Comparison of ENCODE assay signal across 16 cellular contexts in genomic region chr3:149332781-149333517, GRCh38. TPM values are rescaled to one million over a fixed set of nuclear protein-coding genes. Genes with fewer than 3 reads are reported as not detected.
A peak's percentile ranks its signal among the peaks of the same experiment; 100 is the strongest.
DNase-seq lines count a peak whose midpoint lies in the region; ATAC-seq and TF ChIP-seq lines count a peak whose summit lies in the region.
"Had no signal": no experiment of that assay in that cellular context is flagged by ENCODE, and none has a peak within 500 bp of the region (broad histone marks: within the 10 kb centered on the region; RNA-seq: fewer than 3 reads in every experiment).

No MANE protein-coding gene starts in this region.

- H3K79me2 ChIP-seq in mammary epithelial cell (ENCODE audit: insufficient read depth, low read length) = no peaks in the 10 kb centered on the region

- no peak overlapping the region for H3K4me2 ChIP-seq in mammary epithelial cell (ENCODE audit: insufficient read depth, low read depth, low read length)

- no peaks in the 10 kb centered on the region for H3K9me3 Mint-ChIP-seq in MCF 10A (ENCODE audit: unreplicated experiment)
- H3K9me3 Mint-ChIP-seq: activated T-helper 1 cell treated with anti-CD3 and anti-CD28 coated beads, Interleukin-12 subunit alpha, Interleukin-12 subunit beta, Interleukin-2, Interleukin-4 antibody, amounts not matched to agents 30 ng/mL and 10 ng/mL and 1 ng/mL, durations not matched to agents 14 hours and 24 hours and 36 hours had no signal

- H3K4me3 Mint-ChIP-seq in MCF 10A (ENCODE audit: unreplicated experiment) = no peak overlapping the region
- no peak overlapping the region for H3K4me3 Mint-ChIP-seq in T-helper 17 cell
- H3K4me3 Mint-ChIP-seq: activated CD4-positive, alpha-beta T cell treated with anti-CD3 and anti-CD28 coated beads for 36 hours; activated T-helper 1 cell treated with anti-CD3 and anti-CD28 coated beads, Interleukin-12 subunit alpha, Interleukin-12 subunit beta, Interleukin-2, Interleukin-4 antibody, amounts not matched to agents 30 ng/mL and 10 ng/mL and 1 ng/mL, durations not matched to agents 14 hours and 24 hours and 36 hours had no signal

- no peaks in the 10 kb centered on the region for H3K4me1 ChIP-seq in breast epithelium
- peaks cover 6% of the 10 kb centered on the region for H3K4me1 ChIP-seq in mammary epithelial cell (ENCODE audit: insufficient read depth, low read length)
- H3K4me1 ChIP-seq in right lobe of liver = no peaks in the 10 kb centered on the region
- no peaks in the 10 kb centered on the region for H3K4me1 ChIP-seq in suprapubic skin
- H3K4me1 ChIP-seq: transverse colon had no signal

- no peak overlapping the region for H3K9ac ChIP-seq in mammary epithelial cell (ENCODE audit: insufficient read depth, low read length)

- WGBS in mammary epithelial cell (ENCODE audit: low coverage, missing lambda C conversion rate) = 98% methylated on average over 6 of the region's 6 CpGs
- WGBS in right lobe of liver (ENCODE audit: insufficient coverage, low coverage, low lambda C conversion rate, missing lambda C conversion rate) = 58% methylated on average over 6 of the region's 6 CpGs
- 73% methylated on average over 6 of the region's 6 CpGs for WGBS in suprapubic skin

- no peak for DNase-seq in breast epithelium (ENCODE audit: low spot score in 2 of 2)
- DNase-seq in MCF 10A (ENCODE audit: unreplicated experiment) = no peak
- no peak for DNase-seq in mammary epithelial cell
- DNase-seq in right lobe of liver = no peak
- no peak for DNase-seq in suprapubic skin (ENCODE audit: low spot score in 2 of 2)
- no peak for DNase-seq in T-helper 17 cell
- DNase-seq in NCI-H2081 treated with DMSO at 0.1 percent for 48 hours (lab: John Stamatoyannopoulos, UW) = no peak
- no peak for DNase-seq in NCI-H226
- DNase-seq: activated CD4-positive, alpha-beta T cell treated with anti-CD3 and anti-CD28 coated beads for 36 hours; aorta; GOT3; MG63; NCI-H2107; transverse colon had no signal

- POLR2A ChIA-PET in MCF 10A (lab: Yijun Ruan, JAX) = interaction anchor here (0.6 to 1.1 kb wide), 3 partner anchors 21 to 141 kb away, joined by 3 to 4 read pairs (median 4); no protein-coding TSS in a partner anchor

- H3K4me3 ChIP-seq in breast epithelium (peak overlapping the region in 2 of 3 donors; percentile 21 to 52), mammary epithelial cell (replicated peaks in 1 of 3; ENCODE audit: insufficient read depth in 1 of 3, low read depth in 2 of 3, low read length in 3 of 3) (no peak overlapping the region), right lobe of liver (peak overlapping the region in 2 of 3 donors; percentile 1 to 4), suprapubic skin (peak overlapping the region; percentile 10)
- H3K4me3 ChIP-seq: MG63, transverse colon had no signal

- no peaks in the 10 kb centered on the region for H3K9me3 ChIP-seq in breast epithelium
- no peaks in the 10 kb centered on the region for H3K9me3 ChIP-seq in mammary epithelial cell (replicated peaks; ENCODE audit: insufficient read depth, low read length)
- no peaks in the 10 kb centered on the region for H3K9me3 ChIP-seq in right lobe of liver
- H3K9me3 ChIP-seq in suprapubic skin = no peaks in the 10 kb centered on the region
- no peaks in the 10 kb centered on the region for H3K9me3 ChIP-seq in T-helper 17 cell (ENCODE audit: control insufficient read depth, low read length, poor library complexity, severe bottlenecking)
- H3K9me3 ChIP-seq: MG63, transverse colon had no signal

- no peak for TF ChIP-seq EP300 in suprapubic skin (IDR thresholded peaks at IDR 0.05)

- no peaks in the 10 kb centered on the region for H3K36me3 Mint-ChIP-seq in MCF 10A (ENCODE audit: insufficient read depth, unreplicated experiment)
- peaks cover 3% of the 10 kb centered on the region for H3K36me3 Mint-ChIP-seq in T-helper 17 cell (ENCODE audit: low read depth)

- TF ChIP-seq POLR2A in breast epithelium (IDR thresholded peaks at IDR 0.05) (no peak), right lobe of liver (IDR thresholded peaks at IDR 0.05) (no peak), suprapubic skin (IDR thresholded peaks at IDR 0.05) (no peak)

- TF ChIP-seq CTCF in breast epithelium (IDR thresholded peaks at IDR 0.05) (no peak), MCF 10A (IDR thresholded peaks at IDR 0.05; ENCODE audit: unreplicated experiment) (no peak), mammary epithelial cell (conservative IDR thresholded peaks at IDR 0.05 in 1 of 2, IDR thresholded peaks at IDR 0.05 in 1 of 2; ENCODE audit: extremely low read depth in 1 of 2, insufficient read depth in 1 of 2, low read depth in 1 of 2, low read length in 2 of 2) (no peak), right lobe of liver (IDR thresholded peaks at IDR 0.05) (no peak), suprapubic skin (IDR thresholded peaks at IDR 0.05) (no peak)

- in situ Hi-C loops in mammary epithelial cell (cut with MboI; ENCODE audit: low sequenced_read_pairs in 2 of 2) = no loop called here

- H3K4me1 Mint-ChIP-seq in MCF 10A (ENCODE audit: insufficient read depth, unreplicated experiment) (no peaks in the 10 kb centered on the region), T-helper 17 cell (no peaks in the 10 kb centered on the region)
- H3K4me1 Mint-ChIP-seq: activated CD4-positive, alpha-beta T cell treated with anti-CD3 and anti-CD28 coated beads for 36 hours had no signal

- H3K27ac ChIP-seq in breast epithelium = peak overlapping the region; percentile 56 to 68
- H3K27ac ChIP-seq in mammary epithelial cell (ENCODE audit: insufficient read depth, low read depth, low read length) = no peak overlapping the region
- H3K27ac ChIP-seq in right lobe of liver = peak overlapping the region; percentile 22 to 38 (median 30)
- no peak overlapping the region for H3K27ac ChIP-seq in suprapubic skin
- H3K27ac ChIP-seq: HL-60, transverse colon had no signal

- intact Hi-C loops in breast epithelium (cut with DNase I; ENCODE audit: low total_unique reads) (no loop called here), MCF 10A (cut with micrococcal nuclease) (no loop called here), mammary epithelial cell (cut with micrococcal nuclease) (loop anchor here (5.0 kb wide), 1 partner anchor 376 kb away; no protein-coding TSS in a partner anchor), right lobe of liver (cut with DNase I) (no loop called here)

- no peaks in the 10 kb centered on the region for H4K20me1 ChIP-seq in mammary epithelial cell (ENCODE audit: insufficient read depth, low read length)

- peak overlapping the region; percentile 31 for H2AFZ ChIP-seq in mammary epithelial cell (ENCODE audit: low read depth, low read length)

- CTCF ChIA-PET in MCF 10A (lab: Yijun Ruan, JAX) (interaction anchor here (0.5 to 6.1 kb wide), 18 partner anchors 8 to 380 kb away, joined by 3 to 35 read pairs (median 5); partner anchors contain the start of gene TM4SF1), mammary epithelial cell (lab: Charles Lee; ENCODE audit: low non-redundant PET) (interaction anchor here (0.6 kb wide), 1 partner anchor 8 kb away, joined by 13 read pairs; no protein-coding TSS in a partner anchor)

- H3K27me3 Mint-ChIP-seq in MCF 10A (ENCODE audit: insufficient read depth, unreplicated experiment) (no peaks in the 10 kb centered on the region), T-helper 17 cell (peaks cover 23% of the 10 kb centered on the region)

- ATAC-seq in right lobe of liver (peak in 2 of 4 donors; percentile 21 to 30), T-helper 17 cell (no peak)
- ATAC-seq: activated CD4-positive, alpha-beta T cell treated with anti-CD3 and anti-CD28 coated beads for 36 hours had no signal

- no peaks in the 10 kb centered on the region for H3K27me3 ChIP-seq in breast epithelium
- H3K27me3 ChIP-seq in mammary epithelial cell (ENCODE audit: insufficient read depth, low read length) = no peaks in the 10 kb centered on the region
- no peaks in the 10 kb centered on the region for H3K27me3 ChIP-seq in right lobe of liver
- no peaks in the 10 kb centered on the region for H3K27me3 ChIP-seq in suprapubic skin
- H3K27me3 ChIP-seq: MG63, transverse colon had no signal

- no peaks in the 10 kb centered on the region for H3K36me3 ChIP-seq in breast epithelium
- H3K36me3 ChIP-seq in mammary epithelial cell (ENCODE audit: insufficient read depth, low read length) = no peaks in the 10 kb centered on the region
- H3K36me3 ChIP-seq in right lobe of liver = no peaks in the 10 kb centered on the region
- H3K36me3 ChIP-seq in suprapubic skin = no peaks in the 10 kb centered on the region
- H3K36me3 ChIP-seq: MG63, transverse colon had no signal

- no TSS peak for BruUV-seq in MCF 10A (replicated peaks; lab: Mats Ljungman, UMichigan)
- no TSS peak for BruUV-seq in mammary epithelial cell (replicated peaks; lab: Mats Ljungman, UMichigan)

- H3K27ac Mint-ChIP-seq in MCF 10A (ENCODE audit: low read depth, unreplicated experiment) (no peak overlapping the region), T-helper 17 cell (no peak overlapping the region)
- H3K27ac Mint-ChIP-seq: activated CD4-positive, alpha-beta T cell treated with anti-CD3 and anti-CD28 coated beads for 36 hours; activated T-helper 1 cell treated with anti-CD3 and anti-CD28 coated beads, Interleukin-12 subunit alpha, Interleukin-12 subunit beta, Interleukin-2, Interleukin-4 antibody, amounts not matched to agents 30 ng/mL and 10 ng/mL and 1 ng/mL, durations not matched to agents 14 hours and 24 hours and 36 hours had no signal

- dilution Hi-C loops in mammary epithelial cell (cut with HindIII; ENCODE audit: low sequenced_read_pairs) = no loop called here

RNA-seq across cellular contexts. Expression of gene TM4SF18, which starts 0.5 kb away (rescaled TPM):
- total RNA-seq in breast epithelium (10 to 100 TPM in 2 of 3 donors, 1 to 10 TPM in 1; 7.2 to 43.8 (median 25.9) TPM), MCF 10A (2022) (not detected in 2 replicates), mammary epithelial cell (not detected), right lobe of liver (1 to 10 TPM; 1.8 to 4.6 (median 3.1) TPM), suprapubic skin (1 to 10 TPM; 1.8 to 7.9 (median 3.4) TPM), T-helper 17 cell (not detected)
- not detected for polyA plus RNA-seq in mammary epithelial cell
- not detected for polyA minus RNA-seq in mammary epithelial cell
- total RNA-seq: activated CD4-positive, alpha-beta T cell treated with anti-CD3 and anti-CD28 coated beads for 36 hours; activated T-helper 1 cell treated with anti-CD3 and anti-CD28 coated beads, Interleukin-12 subunit alpha, Interleukin-12 subunit beta, Interleukin-2, Interleukin-4 antibody, amounts not matched to agents 30 ng/mL and 10 ng/mL and 1 ng/mL, durations not matched to agents 14 hours and 24 hours and 36 hours had no signal

RNA-seq across cellular contexts. Expression of gene TM4SF1, which starts 44.5 kb away (rescaled TPM):
- total RNA-seq in breast epithelium (100 to 1,000 TPM in 2 of 3 donors, 10 to 100 TPM in 1; 48.5 to 559 (median 290) TPM), MCF 10A (2022) (20.1 and 27.7 TPM in 2 replicates), mammary epithelial cell (100 to 1,000 TPM; 121 to 246 TPM), right lobe of liver (10 to 100 TPM in 5 of 6 experiments, 1 to 10 TPM in 1; 7.9 to 63.0 (median 47.5) TPM), suprapubic skin (10 to 100 TPM; 80.4 to 96.4 (median 83.6) TPM), T-helper 17 cell (under 1 TPM in 1 of 2 donors, not detected in 1; 0.83 TPM)
- polyA plus RNA-seq in mammary epithelial cell = 285 TPM
- 178 TPM for polyA minus RNA-seq in mammary epithelial cell
- total RNA-seq: activated CD4-positive, alpha-beta T cell treated with anti-CD3 and anti-CD28 coated beads for 36 hours had no signal

Comparison
In these comparisons a context has a peak if more than half of its experiments do, and no peak if none do; other contexts are left out.
1. H3K27ac ChIP-seq: peak in breast epithelium (2 of 2) and right lobe of liver (3 of 3); none in mammary epithelial cell (single experiment) and suprapubic skin (single experiment).
2. H3K4me3 ChIP-seq: peak in breast epithelium (2 of 3), right lobe of liver (2 of 3) and suprapubic skin (single experiment); none in mammary epithelial cell (0 of 3).
3. RNA of gene TM4SF1, which starts 44.5 kb away (total RNA-seq): 48.5 to 559 TPM in breast epithelium, 121 to 246 TPM in mammary epithelial cell, 80.4 to 96.4 TPM in suprapubic skin, 7.9 to 63.0 TPM in right lobe of liver and 20.1 to 27.7 TPM in MCF 10A; 0.83 TPM in T-helper 17 cell; every median in the first group is over 4 times any median in the second.